In genomic region chr20:33278700-33279099, GRCh38 we compare ENCODE assay signal across 20 cellular contexts. TPM values are rescaled to one million over a fixed set of nuclear protein-coding genes. Genes with fewer than 3 reads are reported as not detected.
A peak's percentile ranks its signal among the peaks of the same experiment; 100 is the strongest.
DNase-seq lines count a peak whose midpoint lies in the region; ATAC-seq and TF ChIP-seq lines count a peak whose summit lies in the region.
"Had no signal": no experiment of that assay in that cellular context is flagged by ENCODE, and none has a peak within 500 bp of the region (broad histone marks: within the 10 kb centered on the region; RNA-seq: fewer than 3 reads in every experiment).

No MANE protein-coding gene starts in this region.

- peaks cover 2% of the 10 kb centered on the region for H3K4me1 Mint-ChIP-seq in activated CD8-positive, alpha-beta memory T cell treated with anti-CD3 and anti-CD28 coated beads, Interleukin-2, amount 10 ng/mL, durations not matched to agents 7 days and 5 days
- H3K4me1 Mint-ChIP-seq: IgD-negative memory B cell had no signal

- CTCF ChIA-PET in activated CD8-positive, alpha-beta memory T cell treated with anti-CD3 and anti-CD28 coated beads, Interleukin-2, amount 10 ng/mL, durations not matched to agents 7 days and 5 days (lab: Charles Lee), result interaction anchor here (1.4 kb wide), 1 partner anchor 16 kb away, joined by 4 read pairs; no protein-coding TSS in a partner anchor

- peak overlapping the region; percentile 6 to 79 (median 44) for H3K27ac ChIP-seq in stomach
- H3K27ac ChIP-seq in lower lobe of right lung, result no peak overlapping the region
- H3K27ac ChIP-seq: 22Rv1, GM23248 had no signal

- H3K4me3 ChIP-seq in adipocyte (ENCODE audit: low read length) (no peak overlapping the region), stomach (no peak overlapping the region), lower lobe of right lung (no peak overlapping the region)
- H3K4me3 ChIP-seq: A549, GM12878, GM23248 had no signal

- no peak overlapping the region for H3K27ac Mint-ChIP-seq in activated CD8-positive, alpha-beta memory T cell treated with anti-CD3 and anti-CD28 coated beads, Interleukin-2, amount 10 ng/mL, durations not matched to agents 7 days and 5 days
- H3K27ac Mint-ChIP-seq: CD8-positive, alpha-beta T cell; IgD-negative memory B cell had no signal

- H3K9me3 Mint-ChIP-seq in activated CD8-positive, alpha-beta memory T cell treated with anti-CD3 and anti-CD28 coated beads, Interleukin-2, amount 10 ng/mL, durations not matched to agents 7 days and 5 days (ENCODE audit: low read depth), result no peaks in the 10 kb centered on the region
- H3K9me3 Mint-ChIP-seq: CD8-positive, alpha-beta T cell; IgD-negative memory B cell had no signal

- 54 to 73% (median 64%) methylated on average over 3 of the region's 3 CpGs for WGBS in stomach, 5 donors

- no peaks in the 10 kb centered on the region for H3K36me3 ChIP-seq in adipocyte (ENCODE audit: control insufficient read depth, insufficient read depth, low read length, severe bottlenecking)
- no peaks in the 10 kb centered on the region for H3K36me3 ChIP-seq in stomach
- no peaks in the 10 kb centered on the region for H3K36me3 ChIP-seq in lower lobe of right lung

- no peak for TF ChIP-seq EP300 in stomach (IDR thresholded peaks at IDR 0.05)

- intact Hi-C loops in stomach (cut with DNase I; ENCODE audit: low total_unique reads) (no loop called here), lower lobe of right lung (cut with DNase I) (no loop called here)

- H3K9ac ChIP-seq in adipocyte (ENCODE audit: low read length), result peak overlapping the region; percentile 0
- H3K9ac ChIP-seq: GM23248 had no signal

- no peaks in the 10 kb centered on the region for H3K36me3 Mint-ChIP-seq in activated CD8-positive, alpha-beta memory T cell treated with anti-CD3 and anti-CD28 coated beads, Interleukin-2, amount 10 ng/mL, durations not matched to agents 7 days and 5 days
- H3K36me3 Mint-ChIP-seq: CD8-positive, alpha-beta T cell had no signal

- H3K4me1 ChIP-seq in adipocyte (ENCODE audit: control insufficient read depth, insufficient read depth, low read length) (peaks cover 25% of the 10 kb centered on the region), stomach (peaks cover 8 to 17% (median 12%) of the 10 kb centered on the region in 4 donors), lower lobe of right lung (no peaks in the 10 kb centered on the region)

- TF ChIP-seq CTCF in stomach (IDR thresholded peaks at IDR 0.05) (no peak), lower lobe of right lung (IDR thresholded peaks at IDR 0.05) (no peak)

- peaks cover 13% of the 10 kb centered on the region for H3K27me3 ChIP-seq in adipocyte (replicated peaks; ENCODE audit: control insufficient read depth, insufficient read depth, low read length)
- H3K27me3 ChIP-seq in stomach, result peaks cover 0 to 53% (median 0%) of the 10 kb centered on the region in 3 donors
- H3K27me3 ChIP-seq in lower lobe of right lung (ENCODE audit: low read depth), result peaks cover 8% of the 10 kb centered on the region

- DNase-seq in activated CD8-positive, alpha-beta memory T cell treated with anti-CD3 and anti-CD28 coated beads for 24 hours, result peak; percentile 3
- no peak for DNase-seq in activated CD8-positive, alpha-beta memory T cell treated with anti-CD3 and anti-CD28 coated beads, Interleukin-2, amount 10 ng/mL, durations not matched to agents 7 days and 5 days
- DNase-seq in adipocyte (ENCODE audit: low read depth) (no peak), islet precursor cell (peak; percentile 7), stomach (no peak), lower lobe of right lung (no peak), NCI-H2029 treated with DMSO at 0.1 percent for 48 hours (lab: John Stamatoyannopoulos, UW) (no peak)
- DNase-seq: AML-193; CD8-positive, alpha-beta T cell; DND-41; EL; GM23248; HCEC 1CT had no signal

- TF ChIP-seq POLR2A in stomach (IDR thresholded peaks at IDR 0.05), result no peak

- no peak overlapping the region for H3K4me3 Mint-ChIP-seq in activated CD8-positive, alpha-beta memory T cell treated with anti-CD3 and anti-CD28 coated beads, Interleukin-2, amount 10 ng/mL, durations not matched to agents 7 days and 5 days
- H3K4me3 Mint-ChIP-seq: CD8-positive, alpha-beta T cell; IgD-negative memory B cell had no signal

- H3K9me3 ChIP-seq in adipocyte (ENCODE audit: control insufficient read depth, low read length) (no peaks in the 10 kb centered on the region), stomach (no peaks in the 10 kb centered on the region), lower lobe of right lung (no peaks in the 10 kb centered on the region)
- H3K9me3 ChIP-seq: A549 had no signal

- H3K27me3 Mint-ChIP-seq in activated CD8-positive, alpha-beta memory T cell treated with anti-CD3 and anti-CD28 coated beads, Interleukin-2, amount 10 ng/mL, durations not matched to agents 7 days and 5 days, result peaks cover 22% of the 10 kb centered on the region

- ATAC-seq in activated CD8-positive, alpha-beta memory T cell treated with anti-CD3 and anti-CD28 coated beads, Interleukin-2, amount 10 ng/mL, durations not matched to agents 7 days and 5 days, result no peak
- ATAC-seq in HG03039 (IDR thresholded peaks at IDR 0.05; ENCODE audit: unreplicated experiment) (no peak), lower lobe of right lung (no peak)
- ATAC-seq: CD8-positive, alpha-beta T cell; GM12878 had no signal

RNA-seq across cellular contexts. Expression of gene BPIFB1, which starts 4.3 kb away (rescaled TPM):
- not detected for total RNA-seq in activated CD8-positive, alpha-beta memory T cell treated with anti-CD3 and anti-CD28 coated beads, Interleukin-2, amount 10 ng/mL, durations not matched to agents 7 days and 5 days
- total RNA-seq in stomach (10 to 100 TPM in 4 of 5 donors, not detected in 1; 20.2 to 58.9 (median 44.5) TPM), lower lobe of right lung (263 TPM)
- polyA plus RNA-seq in stomach, result 100 to 1,000 TPM in 1 of 3 donors, 10 to 100 TPM in 1, 1 to 10 TPM in 1; 2.3 to 169 (median 22.7) TPM
- total RNA-seq: CD8-positive, alpha-beta T cell; G401; GM23248 had no signal
- polyA plus RNA-seq: BJ, GM12878, GM23248, IgD-negative memory B cell had no signal

RNA-seq across cellular contexts. Expression of gene BPIFA1, which starts 42.9 kb away (rescaled TPM):
- not detected for total RNA-seq in activated CD8-positive, alpha-beta memory T cell treated with anti-CD3 and anti-CD28 coated beads, Interleukin-2, amount 10 ng/mL, durations not matched to agents 7 days and 5 days
- total RNA-seq in stomach, result under 1 TPM in 1 of 5 donors, not detected in 4; 0.72 TPM
- not detected for polyA plus RNA-seq in stomach
- total RNA-seq in lower lobe of right lung, result 28.4 TPM
- total RNA-seq: CD8-positive, alpha-beta T cell; G401; GM12878; GM23248 had no signal
- polyA plus RNA-seq: A549, BJ, GM12878, GM23248, IgD-negative memory B cell had no signal

Comparison
In these comparisons a context has a peak if more than half of its experiments do, and no peak if none do; other contexts are left out.
1. DNase-seq: peak in activated CD8-positive, alpha-beta memory T cell treated with anti-CD3 and anti-CD28 coated beads for 24 hours (single experiment) and islet precursor cell (single experiment); none in activated CD8-positive, alpha-beta memory T cell treated with anti-CD3 and anti-CD28 coated beads, Interleukin-2, amount 10 ng/mL, durations not matched to agents 7 days and 5 days (single experiment), adipocyte (single experiment), stomach (single experiment), lower lobe of right lung (single experiment) and NCI-H2029 treated with DMSO at 0.1 percent for 48 hours (single experiment).
2. RNA of gene BPIFA1, which starts 42.9 kb away (total RNA-seq): 28.4 TPM in lower lobe of right lung (single experiment); not detected in activated CD8-positive, alpha-beta memory T cell treated with anti-CD3 and anti-CD28 coated beads, Interleukin-2, amount 10 ng/mL, durations not matched to agents 7 days and 5 days and 0.72 TPM in stomach; every median in the first group is over 10 times any median in the second.